ENCODE assay signal across 21 cellular contexts in genomic region chr3:62128028-62128427, GRCh38.
DNase-seq lines count a peak whose midpoint lies in the region; ATAC-seq, FAIRE-seq and TF ChIP-seq lines count a peak whose summit lies in the region.
"Had no signal": no experiment of that assay in that cellular context is flagged by ENCODE, and none has a peak within 500 bp of the region (broad histone marks: within the 10 kb centered on the region; RNA-seq: fewer than 3 reads in every experiment).

No MANE protein-coding gene starts in this region.

- H3K27ac ChIP-seq in H1 (ENCODE audit: low read depth, low read length) (no peak overlapping the region), heart left ventricle (no peak overlapping the region)
- H3K27ac ChIP-seq: epithelial cell of prostate, Peyer's patch, transverse colon had no signal

- H4K5ac ChIP-seq in H1 (ENCODE audit: insufficient read length, low read depth, low read length), result no peak overlapping the region

- H3K4ac ChIP-seq in H1 (replicated peaks; ENCODE audit: insufficient read length, low read depth, low read length), result no peak overlapping the region

- no peak for ATAC-seq in HG02884 (IDR thresholded peaks at IDR 0.05; ENCODE audit: unreplicated experiment)
- no peak for ATAC-seq in heart left ventricle
- ATAC-seq: activated CD8-positive, alpha-beta memory T cell treated with anti-CD3 and anti-CD28 coated beads, Interleukin-2, amount 10 ng/mL, durations not matched to agents 7 days and 5 days; activated T-helper 17 cell treated with anti-CD3 and anti-CD28 coated beads, Interleukin-2, amount 50 U/mL, for 72 hours; stimulated activated memory B cell treated with anti-CD40 and anti-IgM and Interleukin-4, amounts not matched to agents 10 μg/mL and 1 μg/mL and 100 μg/mL, for 72 hours had no signal

- no peak overlapping the region for H2BK120ac ChIP-seq in H1 (replicated peaks; ENCODE audit: low read depth, low read length)

- DNase-seq in AG08395 (ENCODE audit: low spot score) (peak; percentile 53), LHCN-M2 (ENCODE audit: low read depth) (peak; percentile 67), H1 (ENCODE audit: low read depth in 1 of 2, low spot score in 2 of 2) (no peak), myocyte (ENCODE audit: low read depth) (peak; percentile 29), occipital lobe (lab: John Stamatoyannopoulos, UW) (no peak), heart left ventricle (no peak)
- no peak for DNase-seq in activated naive CD4-positive, alpha-beta T cell treated with Interleukin-2 at 50 U/mL for 16 hours
- DNase-seq: ACHN; activated CD4-positive, alpha-beta T cell treated with anti-CD3 and anti-CD28 coated beads for 4 hours; activated CD8-positive, alpha-beta memory T cell treated with anti-CD3 and anti-CD28 coated beads, Interleukin-2, amount 10 ng/mL, durations not matched to agents 7 days and 5 days; H9; IMR-90; NCI-H1048; NCI-H2107; NCI-H526 treated with DMSO at 0.1 percent for 48 hours; Peyer's patch; transverse colon had no signal

- H3K9ac ChIP-seq in H1 (replicated peaks in 1 of 4; ENCODE audit: extremely low read depth in 1 of 4, low read depth in 3 of 4, low read length in 3 of 4), result no peak overlapping the region

- H3K4me1 ChIP-seq in H1 (replicated peaks in 1 of 4; ENCODE audit: control insufficient read depth in 3 of 4, insufficient read depth in 4 of 4, low read length in 3 of 4), result peaks cover 0 to 3% (median 0%) of the 10 kb centered on the region in 4 experiments; a peak in 1 of 7 replicates
- H3K4me1 ChIP-seq in heart left ventricle, result peaks cover 0 to 35% (median 10%) of the 10 kb centered on the region in 12 donors
- H3K4me1 ChIP-seq: Peyer's patch had no signal

- no peak overlapping the region for H3K4me2 ChIP-seq in H1 (ENCODE audit: insufficient read depth in 1 of 2, low read depth in 2 of 2, low read length in 2 of 2)

- 90% methylated on average over 5 of the region's 5 CpGs; no CpG with 5 or more reads in 1 of the 2 experiments for WGBS in H1 (ENCODE audit: extremely low coverage in 1 of 2, insufficient coverage in 1 of 2, insufficient read length in 1 of 2, insufficient replicate concordance in 2 of 2, low coverage in 1 of 2, low lambda C conversion rate in 2 of 2, missing lambda C conversion rate in 1 of 2), 2 experiments
- 84 to 94% (median 93%) methylated on average over 5 of the region's 5 CpGs for WGBS in heart left ventricle, 4 donors

- no peak overlapping the region for H2AK5ac ChIP-seq in H1 (ENCODE audit: low read depth, low read length)

- H3K36me3 ChIP-seq in H1 (ENCODE audit: control insufficient read depth in 2 of 4, insufficient read depth in 4 of 4, low read length in 3 of 4) (no peaks in the 10 kb centered on the region; a peak in 1 of 8 replicates), heart left ventricle (no peaks in the 10 kb centered on the region)
- H3K36me3 ChIP-seq: Peyer's patch, transverse colon had no signal

- H3K79me1 ChIP-seq in H1 (ENCODE audit: low read depth, low read length), result no peaks in the 10 kb centered on the region; the same call in 1 of the 2 replicates

- no peak overlapping the region for H3K56ac ChIP-seq in H1 (replicated peaks; ENCODE audit: insufficient read length, low read depth, low read length)

- no peak overlapping the region for H4K8ac ChIP-seq in H1 (ENCODE audit: extremely low read depth, insufficient read depth, low read length)

- H4K91ac ChIP-seq in H1 (replicated peaks; ENCODE audit: insufficient read length, low read length), result no peak overlapping the region

- no peak for TF ChIP-seq POLR2A in H1 (IDR thresholded peaks at IDR 0.05; ENCODE audit: control extremely low read depth in 1 of 2, low read depth in 2 of 2, low read length in 2 of 2)
- no peak for TF ChIP-seq POLR2A in heart left ventricle (IDR thresholded peaks at IDR 0.05)

- no peak overlapping the region for H2BK5ac ChIP-seq in H1 (ENCODE audit: low read depth, low read length)

- no peak for TF ChIP-seq RAD21 in H1 (IDR thresholded peaks at IDR 0.05 in 1 of 2, conservative IDR thresholded peaks at IDR 0.05 in 1 of 2; ENCODE audit: low read depth in 2 of 2, low read length in 2 of 2)

- H2BK20ac ChIP-seq in H1 (ENCODE audit: low read length), result no peak overlapping the region

- TF ChIP-seq CTCF in H1 (IDR thresholded peaks at IDR 0.05; ENCODE audit: control extremely low read depth in 1 of 3, insufficient read depth in 1 of 3, low read depth in 1 of 3, low read length in 3 of 3), result no peak
- TF ChIP-seq CTCF in heart left ventricle (IDR thresholded peaks at IDR 0.05), result no peak

- CTCF ChIA-PET in H1 (lab: Charles Lee; ENCODE audit: partially characterized antibody), result interaction anchor here (0.6 to 3.2 kb wide), 5 partner anchors 9 to 60 kb away, joined by 3 to 24 read pairs (median 3); no protein-coding TSS in a partner anchor

- no peaks in the 10 kb centered on the region for H3K23me2 ChIP-seq in H1 (ENCODE audit: low read depth, low read length)

- H3K9me3 ChIP-seq in H1 (ENCODE audit: insufficient read depth in 2 of 2, low read depth in 1 of 2, low read length in 1 of 2) (no peaks in the 10 kb centered on the region), heart left ventricle (peaks cover 0 to 16% (median 3%) of the 10 kb centered on the region in 12 donors)
- H3K9me3 ChIP-seq: Peyer's patch, transverse colon had no signal

- TF ChIP-seq EP300 in H1 (IDR thresholded peaks at IDR 0.05; ENCODE audit: borderline replicate concordance in 1 of 2, low read depth in 2 of 2, low read length in 2 of 2), result no peak

- POLR2A ChIA-PET in H1 (lab: Charles Lee; ENCODE audit: partially characterized antibody), result interaction anchor here (1.7 kb wide), 1 partner anchor 12 kb away, joined by 3 read pairs; no protein-coding TSS in a partner anchor

- H2AFZ ChIP-seq in H1 (ENCODE audit: low read length), result no peak overlapping the region

- H3K23ac ChIP-seq in H1 (ENCODE audit: insufficient read length), result no peak overlapping the region

- no peak overlapping the region for H3K18ac ChIP-seq in H1 (ENCODE audit: extremely low read depth, low read length)

- H3K4me3 ChIP-seq in H1 (ENCODE audit: extremely low read depth in 1 of 4, insufficient read depth in 2 of 4, low read depth in 3 of 4, low read length in 4 of 4) (no peak overlapping the region), heart left ventricle (no peak overlapping the region)
- H3K4me3 ChIP-seq: Peyer's patch, transverse colon had no signal

- peaks cover 0 to 1% of the 10 kb centered on the region in 2 experiments for H4K20me1 ChIP-seq in H1 (replicated peaks in 1 of 2; ENCODE audit: control insufficient read depth in 1 of 2, insufficient read depth in 2 of 2, low read length in 2 of 2)

- no peaks in the 10 kb centered on the region for H3K79me2 ChIP-seq in H1 (ENCODE audit: control insufficient read depth in 1 of 2, insufficient read depth in 2 of 2, low read length in 2 of 2)

- intact Hi-C loops in heart left ventricle (cut with DNase I), result loop anchor here in 3 of 10 donors (10.0 kb wide), 2 partner anchors 263 to 563 kb away; partner anchors contain the start of gene PTPRG (in 1 of the 3)

- H2BK15ac ChIP-seq in H1 (ENCODE audit: low read length), result no peak overlapping the region

- H3K14ac ChIP-seq in H1 (ENCODE audit: insufficient read length), result no peak overlapping the region

- H3K27me3 ChIP-seq in H1 (replicated peaks in 1 of 4; ENCODE audit: control insufficient read depth in 3 of 4, extremely low read depth in 1 of 4, insufficient read depth in 3 of 4, low read length in 3 of 4) (no peaks in the 10 kb centered on the region), heart left ventricle (no peaks in the 10 kb centered on the region)
- H3K27me3 ChIP-seq: Peyer's patch, transverse colon had no signal

- H2BK12ac ChIP-seq in H1 (ENCODE audit: low read depth, low read length), result no peak overlapping the region

- peak; percentile 24 for FAIRE-seq in H1 (lab: Jason Lieb, UNC)

TF ChIP-seq in H1, 55 proteins besides CTCF, POLR2A, EP300 and RAD21:
- TF ChIP-seq SIN3A (conservative IDR thresholded peaks at IDR 0.05 in 1 of 2, IDR thresholded peaks at IDR 0.05 in 1 of 2; ENCODE audit: low read depth in 1 of 2, low read length in 2 of 2), result no peak
- no peak for TF ChIP-seq SIX5 (IDR thresholded peaks at IDR 0.05; ENCODE audit: low read depth, low read length)
- no peak for TF ChIP-seq RBBP5 (IDR thresholded peaks at IDR 0.05; ENCODE audit: borderline replicate concordance, low read depth, low read length)
- TF ChIP-seq NANOG (IDR thresholded peaks at IDR 0.05; ENCODE audit: insufficient read depth, low read depth, low read length, poor library complexity, severe bottlenecking), result no peak
- no peak for TF ChIP-seq TEAD4 (IDR thresholded peaks at IDR 0.05; ENCODE audit: low read depth, low read length)
- no peak for TF ChIP-seq CBX8 (IDR thresholded peaks at IDR 0.05; ENCODE audit: borderline replicate concordance, low read depth, low read length)
- no peak for TF ChIP-seq RNF2 (IDR thresholded peaks at IDR 0.05; ENCODE audit: borderline replicate concordance, low read depth, low read length, missing control alignments, poor library complexity, severe bottlenecking)
- TF ChIP-seq USF2 (IDR thresholded peaks at IDR 0.05; ENCODE audit: low read length), result no peak
- no peak for TF ChIP-seq SRF (IDR thresholded peaks at IDR 0.05; ENCODE audit: low read depth, low read length)
- no peak for TF ChIP-seq RFX5 (IDR thresholded peaks at IDR 0.05; ENCODE audit: borderline replicate concordance, low read depth, low read length)
- no peak for TF ChIP-seq SIRT6 (IDR thresholded peaks at IDR 0.05; ENCODE audit: low read length)
- TF ChIP-seq NRF1 (IDR thresholded peaks at IDR 0.05; ENCODE audit: low read depth, low read length), result no peak
- no peak for TF ChIP-seq EGR1 (IDR thresholded peaks at IDR 0.05; ENCODE audit: borderline replicate concordance, low read depth, low read length)
- TF ChIP-seq POU5F1 (IDR thresholded peaks at IDR 0.05; ENCODE audit: low read depth, low read length), result no peak

Comparison
In these comparisons a context has a peak if more than half of its experiments do, and no peak if none do; other contexts are left out.
1. DNase-seq: peak in AG08395 (single experiment), LHCN-M2 (single experiment) and myocyte (single experiment); none in H1 (0 of 2), occipital lobe (single experiment), activated naive CD4-positive, alpha-beta T cell treated with Interleukin-2 at 50 U/mL for 16 hours (single experiment) and heart left ventricle (0 of 5).